ENCODE assay signal across 24 cellular contexts in genomic region chr6:161027385-161027784, GRCh38.
"Had no signal": no experiment of that assay in that cellular context is flagged by ENCODE, and none has a peak within 500 bp of the region (broad histone marks: within the 10 kb centered on the region; RNA-seq: fewer than 3 reads in every experiment).

No MANE protein-coding gene starts in this region.

- H3K4me3 Mint-ChIP-seq: activated B cell treated with CpG ODN at 0.5 μM for 24 hours; activated CD8-positive, alpha-beta T cell treated with anti-CD3 and anti-CD28 coated beads for 36 hours; activated naive CD4-positive, alpha-beta T cell treated with anti-CD3 and anti-CD28 coated beads, Interleukin-2, amount 50 U/mL, for 24 hours had no signal

- DNase-seq: activated B cell treated with CpG ODN at 0.5 μM for 24 hours; activated CD4-positive, alpha-beta T cell treated with anti-CD3 and anti-CD28 coated beads for 1 hour; activated CD4-positive, alpha-beta T cell treated with anti-CD3 and anti-CD28 coated beads, Interleukin-2, amount 50 U/mL, for 1 hour; activated CD8-positive, alpha-beta memory T cell treated with anti-CD3 and anti-CD28 coated beads, Interleukin-2, amount 50 U/mL, for 48 hours; activated CD8-positive, alpha-beta T cell treated with anti-CD3 and anti-CD28 coated beads for 36 hours; activated effector memory CD4-positive, alpha-beta T cell treated with Interleukin-2 at 50 U/mL for 16 hours; activated naive CD4-positive, alpha-beta T cell; activated T-cell treated with anti-CD3 and anti-CD28 coated beads, Interleukin-2, amount 50 U/mL, for 1 hour; brain microvascular endothelial cell; Kasumi-1; MV-4-11; NCI-H1105; NCI-H1436; NCI-H1694 treated with DMSO at 0.1 percent for 48 hours; NCI-H2029 treated with DMSO at 0.1 percent for 48 hours; NCI-H510A treated with DMSO at 0.1 percent for 48 hours; NCI-H69; PC-3; SIG-M5; T-helper 2 cell; T1000 had no signal

- H3K27me3 ChIP-seq: brain microvascular endothelial cell, cardiac muscle cell had no signal

- H3K27me3 Mint-ChIP-seq: activated B cell treated with CpG ODN at 0.5 μM for 24 hours; activated CD8-positive, alpha-beta T cell treated with anti-CD3 and anti-CD28 coated beads for 36 hours; activated naive CD4-positive, alpha-beta T cell treated with anti-CD3 and anti-CD28 coated beads, Interleukin-2, amount 50 U/mL, for 24 hours had no signal

- H3K27ac ChIP-seq: brain microvascular endothelial cell, cardiac muscle cell had no signal

- H3K9me3 Mint-ChIP-seq: activated B cell treated with CpG ODN at 0.5 μM for 24 hours; activated CD8-positive, alpha-beta T cell treated with anti-CD3 and anti-CD28 coated beads for 36 hours; activated naive CD4-positive, alpha-beta T cell treated with anti-CD3 and anti-CD28 coated beads, Interleukin-2, amount 50 U/mL, for 24 hours had no signal

- ATAC-seq: activated CD8-positive, alpha-beta T cell treated with anti-CD3 and anti-CD28 coated beads for 36 hours; PC-3 had no signal

- H3K27ac Mint-ChIP-seq: activated B cell treated with CpG ODN at 0.5 μM for 24 hours; activated CD8-positive, alpha-beta T cell treated with anti-CD3 and anti-CD28 coated beads for 36 hours; activated naive CD4-positive, alpha-beta T cell treated with anti-CD3 and anti-CD28 coated beads, Interleukin-2, amount 50 U/mL, for 24 hours had no signal

- FAIRE-seq: TTC549 had no signal

- H3K36me3 ChIP-seq: brain microvascular endothelial cell, cardiac muscle cell had no signal

- H3K4me3 ChIP-seq: cardiac muscle cell had no signal
